Comparison of ENCODE assay signal across 16 cellular contexts in genomic region chr15:59994855-59995557, GRCh38. TPM values are rescaled to one million over a fixed set of nuclear protein-coding genes. Genes with fewer than 3 reads are reported as not detected.
A peak's percentile ranks its signal among the peaks of the same experiment; 100 is the strongest.
DNase-seq lines count a peak whose midpoint lies in the region; ATAC-seq, FAIRE-seq and TF ChIP-seq lines count a peak whose summit lies in the region.
"Had no signal": no experiment of that assay in that cellular context is flagged by ENCODE, and none has a peak within 500 bp of the region (broad histone marks: within the 10 kb centered on the region; RNA-seq: fewer than 3 reads in every experiment).

No MANE protein-coding gene starts in this region.

- peaks cover 70% of the 10 kb centered on the region for H3K27me3 Mint-ChIP-seq in activated CD4-positive, alpha-beta T cell treated with anti-CD3 and anti-CD28 coated beads for 36 hours
- peaks cover 60% of the 10 kb centered on the region for H3K27me3 Mint-ChIP-seq in astrocyte (ENCODE audit: low read depth, unreplicated experiment)

- POLR2A ChIA-PET in activated CD4-positive, alpha-beta T cell treated with anti-CD3 and anti-CD28 coated beads for 36 hours (lab: Charles Lee) = no interaction called here

- no peak overlapping the region for H3K27ac Mint-ChIP-seq in activated CD4-positive, alpha-beta T cell treated with anti-CD3 and anti-CD28 coated beads for 36 hours
- H3K27ac Mint-ChIP-seq in astrocyte (ENCODE audit: unreplicated experiment) = peak overlapping the region; percentile 37

- ATAC-seq in activated CD4-positive, alpha-beta T cell treated with anti-CD3 and anti-CD28 coated beads for 36 hours = no peak
- no peak for ATAC-seq in HG03135 (IDR thresholded peaks at IDR 0.05; ENCODE audit: unreplicated experiment)
- ATAC-seq: heart left ventricle, T-cell had no signal

- no peak overlapping the region for H3K9ac ChIP-seq in astrocyte (ENCODE audit: low read length)
- H3K9ac ChIP-seq in neural cell (ENCODE audit: low read length) = no peak overlapping the region

- CTCF ChIA-PET in activated CD4-positive, alpha-beta T cell treated with anti-CD3 and anti-CD28 coated beads for 36 hours (lab: Charles Lee) = interaction anchor here (1.2 to 2.0 kb wide), 4 partner anchors 9 to 270 kb away, joined by 3 to 12 read pairs (median 4); partner anchors contain the start of gene FOXB1

- no peaks in the 10 kb centered on the region for H3K9me2 ChIP-seq in neural cell (ENCODE audit: insufficient read depth, low read length)

- H3F3A ChIP-seq in neural cell (ENCODE audit: insufficient read depth, low read length, poor library complexity, severe bottlenecking) = no peaks in the 10 kb centered on the region

- no peak for TF ChIP-seq EP300 in neural cell (conservative IDR thresholded peaks at IDR 0.05; ENCODE audit: poor library complexity, severe bottlenecking)

- no peaks in the 10 kb centered on the region for H3K36me3 Mint-ChIP-seq in activated CD4-positive, alpha-beta T cell treated with anti-CD3 and anti-CD28 coated beads for 36 hours (ENCODE audit: low read depth)
- no peaks in the 10 kb centered on the region for H3K36me3 Mint-ChIP-seq in astrocyte (ENCODE audit: low read depth, unreplicated experiment)
- H3K36me3 Mint-ChIP-seq: T-cell had no signal

- H3K27me3 ChIP-seq in astrocyte (ENCODE audit: insufficient read depth, low read length) (peaks cover 96% of the 10 kb centered on the region), neural cell (ENCODE audit: insufficient read depth, low read depth, low read length) (peaks cover 93% of the 10 kb centered on the region)

- H3K4me3 ChIP-seq in astrocyte (ENCODE audit: insufficient read depth, low read depth, low read length) = no peak overlapping the region
- H3K4me3 ChIP-seq in neural cell (ENCODE audit: low read length) = no peak overlapping the region
- H3K4me3 ChIP-seq: heart left ventricle, uterus had no signal

- H2AFZ ChIP-seq in astrocyte (ENCODE audit: low read depth, low read length) (no peak overlapping the region), neural cell (ENCODE audit: low read depth, low read length) (no peak overlapping the region)

- TF ChIP-seq CTCF in GM20000 (IDR thresholded peaks at IDR 0.05; ENCODE audit: extremely low read depth, missing control alignments) = no peak
- TF ChIP-seq CTCF in astrocyte (IDR thresholded peaks at IDR 0.05; ENCODE audit: insufficient read depth, low read depth, low read length) = no peak
- TF ChIP-seq CTCF in neural cell (IDR thresholded peaks at IDR 0.05; ENCODE audit: poor library complexity, severe bottlenecking) = no peak

- peaks cover 36% of the 10 kb centered on the region for H3K4me1 Mint-ChIP-seq in activated CD4-positive, alpha-beta T cell treated with anti-CD3 and anti-CD28 coated beads for 36 hours
- peaks cover 18% of the 10 kb centered on the region for H3K4me1 Mint-ChIP-seq in astrocyte (ENCODE audit: low read depth, unreplicated experiment)

- no peaks in the 10 kb centered on the region for H3K9me3 Mint-ChIP-seq in activated CD4-positive, alpha-beta T cell treated with anti-CD3 and anti-CD28 coated beads for 36 hours (ENCODE audit: low read depth)
- peaks cover 5% of the 10 kb centered on the region for H3K9me3 Mint-ChIP-seq in astrocyte (ENCODE audit: unreplicated experiment)
- H3K9me3 Mint-ChIP-seq: T-cell had no signal

- H3K9me3 ChIP-seq in astrocyte (ENCODE audit: insufficient read depth, low read depth, low read length) = no peaks in the 10 kb centered on the region
- no peaks in the 10 kb centered on the region for H3K9me3 ChIP-seq in neural cell (ENCODE audit: low read length)
- H3K9me3 ChIP-seq: heart left ventricle, uterus had no signal

- intact Hi-C loops in activated CD4-positive, alpha-beta T cell treated with anti-CD3 and anti-CD28 coated beads for 36 hours (cut with DNase I, micrococcal nuclease) = loop anchor here (2.0 to 5.0 kb wide), 4 partner anchors 14 to 332 kb away; no protein-coding TSS in a partner anchor

- peak; percentile 32 for DNase-seq in activated CD4-positive, alpha-beta T cell treated with anti-CD3 and anti-CD28 coated beads for 36 hours
- no peak for DNase-seq in activated CD4-positive, alpha-beta T cell treated with anti-CD3 and anti-CD28 coated beads for 4 hours
- DNase-seq in GM20000 (ENCODE audit: low spot score) (peak; percentile 29), astrocyte (ENCODE audit: low read depth) (no peak), NCI-H1436 treated with DMSO at 0.1 percent for 48 hours (lab: John Stamatoyannopoulos, UW) (no peak), T1000 (lab: John Stamatoyannopoulos, UW) (no peak)
- DNase-seq: heart left ventricle; stimulated activated CD4-positive, alpha-beta T cell treated with anti-CD3 and anti-CD28 coated beads, Interleukin-1b, Interleukin-23, amount 100 ng/mL, for 48 hours; T-cell; uterus had no signal

- TF ChIP-seq RAD21 in neural cell (conservative IDR thresholded peaks at IDR 0.05) = no peak

- H3K36me3 ChIP-seq in astrocyte (ENCODE audit: insufficient read depth, low read length) (no peaks in the 10 kb centered on the region), neural cell (ENCODE audit: insufficient read depth, low read length) (no peaks in the 10 kb centered on the region)
- H3K36me3 ChIP-seq: heart left ventricle, uterus had no signal

- H3K4me2 ChIP-seq in astrocyte (ENCODE audit: low read length) (no peak overlapping the region), neural cell (ENCODE audit: low read length) (no peak overlapping the region)

- H3K27ac ChIP-seq in astrocyte (ENCODE audit: low read depth, low read length) (no peak overlapping the region), neural cell (ENCODE audit: low read length) (no peak overlapping the region)
- H3K27ac ChIP-seq: heart left ventricle, uterus had no signal

- FAIRE-seq in astrocyte (lab: Jason Lieb, UNC) = no peak
- FAIRE-seq: D721Med had no signal

- H4K20me1 ChIP-seq in astrocyte (ENCODE audit: insufficient read depth, low read length) (peaks cover 4% of the 10 kb centered on the region), neural cell (ENCODE audit: insufficient read depth) (no peaks in the 10 kb centered on the region)

- H3K79me2 ChIP-seq in astrocyte (ENCODE audit: insufficient read depth, low read length) = no peaks in the 10 kb centered on the region
- no peaks in the 10 kb centered on the region for H3K79me2 ChIP-seq in neural cell (replicated peaks; ENCODE audit: insufficient read depth, low read length)

- H3K4me1 ChIP-seq in astrocyte (ENCODE audit: insufficient read depth, low read length) = peaks cover 4% of the 10 kb centered on the region
- H3K4me1 ChIP-seq: uterus had no signal

- H3K4me3 Mint-ChIP-seq in activated CD4-positive, alpha-beta T cell treated with anti-CD3 and anti-CD28 coated beads for 36 hours = peak overlapping the region; percentile 11
- H3K4me3 Mint-ChIP-seq in astrocyte (ENCODE audit: unreplicated experiment) = peak overlapping the region; percentile 9

TF ChIP-seq in neural cell, 6 proteins besides CTCF, POLR2A, EP300 and RAD21:
- no peak for TF ChIP-seq REST (IDR thresholded peaks at IDR 0.05; ENCODE audit: borderline replicate concordance)
- peak; percentile 85 for TF ChIP-seq EZH2 (IDR thresholded peaks at IDR 0.05; ENCODE audit: borderline replicate concordance, insufficient read depth, low read length, poor library complexity, severe bottlenecking)
- no peak for TF ChIP-seq TAF1 (IDR thresholded peaks at IDR 0.05; ENCODE audit: low read depth)
- TF ChIP-seq MXI1 (conservative IDR thresholded peaks at IDR 0.05; ENCODE audit: poor library complexity, severe bottlenecking) = no peak
- TF ChIP-seq SMC3 (conservative IDR thresholded peaks at IDR 0.05; ENCODE audit: poor library complexity) = no peak
- TF ChIP-seq POLR2AphosphoS5 (IDR thresholded peaks at IDR 0.05) = no peak
TF ChIP-seq in neural cell: peak in this region for 1.

RNA-seq across cellular contexts. Expression of gene FOXB1, which starts 9.1 kb away (rescaled TPM):
- under 1 TPM; 0.53 to 0.56 TPM for total RNA-seq in activated CD4-positive, alpha-beta T cell treated with anti-CD3 and anti-CD28 coated beads for 36 hours
- 0.96 and 1.3 TPM in 2 replicates for total RNA-seq in astrocyte
- not detected in 2 replicates for polyA plus RNA-seq in neural cell
- not detected in 2 replicates for polyA minus RNA-seq in neural cell
- total RNA-seq: heart left ventricle, lung microvascular endothelial cell, MCF 10A, OCI-LY7, uterus had no signal
- polyA plus RNA-seq: heart left ventricle had no signal

Comparison
In these comparisons a context has a peak if more than half of its experiments do, and no peak if none do; other contexts are left out.
1. DNase-seq: peak in activated CD4-positive, alpha-beta T cell treated with anti-CD3 and anti-CD28 coated beads for 36 hours (single experiment) and GM20000 (single experiment); none in activated CD4-positive, alpha-beta T cell treated with anti-CD3 and anti-CD28 coated beads for 4 hours (0 of 2), astrocyte (single experiment), NCI-H1436 treated with DMSO at 0.1 percent for 48 hours (single experiment) and T1000 (single experiment).